In the genomic region with DNA sequence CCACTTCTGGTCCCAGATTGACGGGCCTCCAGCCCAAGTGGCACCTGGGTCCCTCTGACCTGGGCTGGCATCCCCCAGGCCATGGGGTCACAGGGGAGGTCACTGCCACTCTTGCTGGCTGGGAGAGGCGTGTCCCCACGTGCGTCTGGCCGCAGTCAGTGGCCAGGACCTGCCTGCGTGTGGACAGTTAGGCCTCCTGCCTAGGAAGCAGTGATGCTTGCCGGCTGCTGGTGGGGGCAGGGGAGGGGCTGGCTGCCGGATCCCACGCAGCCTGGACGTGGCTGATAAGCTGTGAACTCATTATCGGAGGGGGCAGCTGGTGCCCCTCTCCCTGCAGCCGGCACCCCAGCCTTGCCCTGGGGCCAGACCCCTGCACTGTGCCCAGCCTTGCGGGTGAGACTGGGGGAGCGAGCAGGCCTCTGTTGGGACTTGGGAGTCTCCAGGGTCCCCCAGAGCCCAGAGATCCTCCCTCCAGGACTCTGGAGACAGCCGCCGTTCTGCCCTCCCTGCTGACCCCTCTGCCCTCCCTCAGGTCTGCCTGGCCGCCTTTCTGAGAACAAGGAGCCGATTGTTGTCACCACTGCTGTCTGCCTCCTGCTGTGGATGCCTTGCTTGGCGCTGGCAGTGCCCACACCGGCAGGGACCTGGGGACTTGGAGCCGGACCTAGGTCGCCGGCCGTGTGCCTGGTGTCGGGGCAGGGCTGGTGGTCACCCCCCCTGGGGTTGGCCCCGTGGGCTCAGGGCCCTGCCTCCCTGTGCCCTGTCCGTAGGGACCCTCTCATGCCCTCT, we compare ENCODE assay signal across 1 cellular context.
TF ChIP-seq lines count a peak whose summit lies in the region.

No MANE protein-coding gene starts in this region.

TF ChIP-seq in HepG2, 621 proteins besides CTCF, POLR2A, EP300 and RAD21 (continued from another document and continues in another):
- TF ChIP-seq, protein P1, sequence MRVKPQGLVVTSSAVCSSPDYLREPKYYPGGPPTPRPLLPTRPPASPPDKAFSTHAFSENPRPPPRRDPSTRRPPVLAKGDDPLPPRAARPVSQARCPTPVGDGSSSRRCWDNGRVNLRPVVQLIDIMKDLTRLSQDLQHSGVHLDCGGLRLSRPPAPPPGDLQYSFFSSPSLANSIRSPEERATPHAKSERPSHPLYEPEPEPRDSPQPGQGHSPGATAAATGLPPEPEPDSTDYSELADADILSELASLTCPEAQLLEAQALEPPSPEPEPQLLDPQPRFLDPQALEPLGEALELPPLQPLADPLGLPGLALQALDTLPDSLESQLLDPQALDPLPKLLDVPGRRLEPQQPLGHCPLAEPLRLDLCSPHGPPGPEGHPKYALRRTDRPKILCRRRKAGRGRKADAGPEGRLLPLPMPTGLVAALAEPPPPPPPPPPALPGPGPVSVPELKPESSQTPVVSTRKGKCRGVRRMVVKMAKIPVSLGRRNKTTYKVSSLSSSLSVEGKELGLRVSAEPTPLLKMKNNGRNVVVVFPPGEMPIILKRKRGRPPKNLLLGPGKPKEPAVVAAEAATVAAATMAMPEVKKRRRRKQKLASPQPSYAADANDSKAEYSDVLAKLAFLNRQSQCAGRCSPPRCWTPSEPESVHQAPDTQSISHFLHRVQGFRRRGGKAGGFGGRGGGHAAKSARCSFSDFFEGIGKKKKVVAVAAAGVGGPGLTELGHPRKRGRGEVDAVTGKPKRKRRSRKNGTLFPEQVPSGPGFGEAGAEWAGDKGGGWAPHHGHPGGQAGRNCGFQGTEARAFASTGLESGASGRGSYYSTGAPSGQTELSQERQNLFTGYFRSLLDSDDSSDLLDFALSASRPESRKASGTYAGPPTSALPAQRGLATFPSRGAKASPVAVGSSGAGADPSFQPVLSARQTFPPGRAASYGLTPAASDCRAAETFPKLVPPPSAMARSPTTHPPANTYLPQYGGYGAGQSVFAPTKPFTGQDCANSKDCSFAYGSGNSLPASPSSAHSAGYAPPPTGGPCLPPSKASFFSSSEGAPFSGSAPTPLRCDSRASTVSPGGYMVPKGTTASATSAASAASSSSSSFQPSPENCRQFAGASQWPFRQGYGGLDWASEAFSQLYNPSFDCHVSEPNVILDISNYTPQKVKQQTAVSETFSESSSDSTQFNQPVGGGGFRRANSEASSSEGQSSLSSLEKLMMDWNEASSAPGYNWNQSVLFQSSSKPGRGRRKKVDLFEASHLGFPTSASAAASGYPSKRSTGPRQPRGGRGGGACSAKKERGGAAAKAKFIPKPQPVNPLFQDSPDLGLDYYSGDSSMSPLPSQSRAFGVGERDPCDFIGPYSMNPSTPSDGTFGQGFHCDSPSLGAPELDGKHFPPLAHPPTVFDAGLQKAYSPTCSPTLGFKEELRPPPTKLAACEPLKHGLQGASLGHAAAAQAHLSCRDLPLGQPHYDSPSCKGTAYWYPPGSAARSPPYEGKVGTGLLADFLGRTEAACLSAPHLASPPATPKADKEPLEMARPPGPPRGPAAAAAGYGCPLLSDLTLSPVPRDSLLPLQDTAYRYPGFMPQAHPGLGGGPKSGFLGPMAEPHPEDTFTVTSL (CRISPR knock-in tag; IDR thresholded peaks at IDR 0.05; ENCODE audit: borderline replicate concordance) = no peak
- TF ChIP-seq ZSCAN12 (CRISPR knock-in tag; IDR thresholded peaks at IDR 0.05) (no peak), TEAD3 (CRISPR knock-in tag; optimal IDR thresholded peaks at IDR 0.05; ENCODE audit: borderline replicate concordance) (no peak), ZNF556 (CRISPR knock-in tag; IDR thresholded peaks at IDR 0.05; ENCODE audit: borderline replicate concordance) (no peak), ZNF570 (CRISPR knock-in tag; IDR thresholded peaks at IDR 0.05; ENCODE audit: borderline replicate concordance) (no peak), ZNF432 (CRISPR knock-in tag; IDR thresholded peaks at IDR 0.05; ENCODE audit: borderline replicate concordance) (no peak), ZNF616 (CRISPR knock-in tag; IDR thresholded peaks at IDR 0.05; ENCODE audit: low read depth) (no peak), IRF2 (CRISPR knock-in tag; IDR thresholded peaks at IDR 0.05) (no peak), ZSCAN30 (CRISPR knock-in tag; IDR thresholded peaks at IDR 0.05) (no peak), SATB2 (CRISPR knock-in tag; IDR thresholded peaks at IDR 0.05) (no peak), RBFOX2 (IDR thresholded peaks at IDR 0.05; ENCODE audit: low read depth, low read length) (peak; percentile 33; the same call in 1 of the 2 replicates), PTBP1 (IDR thresholded peaks at IDR 0.05; ENCODE audit: low read depth, low read length, poor library complexity, severe bottlenecking) (no peak), ZNF75D (CRISPR knock-in tag; IDR thresholded peaks at IDR 0.05; ENCODE audit: borderline replicate concordance) (no peak), ZKSCAN8 (CRISPR knock-in tag; IDR thresholded peaks at IDR 0.05; ENCODE audit: borderline replicate concordance) (no peak), HMGA1 (CRISPR knock-in tag; conservative IDR thresholded peaks at IDR 0.05) (no peak), REL (CRISPR knock-in tag; conservative IDR thresholded peaks at IDR 0.05) (no peak), HDAC6 (IDR thresholded peaks at IDR 0.05; ENCODE audit: low read depth, low read length) (no peak), ZNF841 (CRISPR knock-in tag; IDR thresholded peaks at IDR 0.05; ENCODE audit: borderline replicate concordance) (no peak), PITX1 (CRISPR knock-in tag; IDR thresholded peaks at IDR 0.05) (no peak), ZNF224 (CRISPR knock-in tag; IDR thresholded peaks at IDR 0.05) (no peak), SALL1 (CRISPR knock-in tag; IDR thresholded peaks at IDR 0.05) (peak; percentile 6; the same call in 1 of the 2 replicates), POLR2G (IDR thresholded peaks at IDR 0.05; ENCODE audit: low read depth, low read length) (no peak), REPIN1 (CRISPR knock-in tag; IDR thresholded peaks at IDR 0.05; ENCODE audit: borderline replicate concordance, low read depth) (no peak), PRPF4 (IDR thresholded peaks at IDR 0.05; ENCODE audit: low read depth, low read length, poor library complexity, severe bottlenecking) (no peak)
- TF ChIP-seq, protein P2, sequence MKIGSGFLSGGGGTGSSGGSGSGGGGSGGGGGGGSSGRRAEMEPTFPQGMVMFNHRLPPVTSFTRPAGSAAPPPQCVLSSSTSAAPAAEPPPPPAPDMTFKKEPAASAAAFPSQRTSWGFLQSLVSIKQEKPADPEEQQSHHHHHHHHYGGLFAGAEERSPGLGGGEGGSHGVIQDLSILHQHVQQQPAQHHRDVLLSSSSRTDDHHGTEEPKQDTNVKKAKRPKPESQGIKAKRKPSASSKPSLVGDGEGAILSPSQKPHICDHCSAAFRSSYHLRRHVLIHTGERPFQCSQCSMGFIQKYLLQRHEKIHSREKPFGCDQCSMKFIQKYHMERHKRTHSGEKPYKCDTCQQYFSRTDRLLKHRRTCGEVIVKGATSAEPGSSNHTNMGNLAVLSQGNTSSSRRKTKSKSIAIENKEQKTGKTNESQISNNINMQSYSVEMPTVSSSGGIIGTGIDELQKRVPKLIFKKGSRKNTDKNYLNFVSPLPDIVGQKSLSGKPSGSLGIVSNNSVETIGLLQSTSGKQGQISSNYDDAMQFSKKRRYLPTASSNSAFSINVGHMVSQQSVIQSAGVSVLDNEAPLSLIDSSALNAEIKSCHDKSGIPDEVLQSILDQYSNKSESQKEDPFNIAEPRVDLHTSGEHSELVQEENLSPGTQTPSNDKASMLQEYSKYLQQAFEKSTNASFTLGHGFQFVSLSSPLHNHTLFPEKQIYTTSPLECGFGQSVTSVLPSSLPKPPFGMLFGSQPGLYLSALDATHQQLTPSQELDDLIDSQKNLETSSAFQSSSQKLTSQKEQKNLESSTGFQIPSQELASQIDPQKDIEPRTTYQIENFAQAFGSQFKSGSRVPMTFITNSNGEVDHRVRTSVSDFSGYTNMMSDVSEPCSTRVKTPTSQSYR (CRISPR knock-in tag; IDR thresholded peaks at IDR 0.05; ENCODE audit: borderline replicate concordance) = peak; percentile 50; the same call in 1 of the 2 replicates
- TF ChIP-seq, protein P3, sequence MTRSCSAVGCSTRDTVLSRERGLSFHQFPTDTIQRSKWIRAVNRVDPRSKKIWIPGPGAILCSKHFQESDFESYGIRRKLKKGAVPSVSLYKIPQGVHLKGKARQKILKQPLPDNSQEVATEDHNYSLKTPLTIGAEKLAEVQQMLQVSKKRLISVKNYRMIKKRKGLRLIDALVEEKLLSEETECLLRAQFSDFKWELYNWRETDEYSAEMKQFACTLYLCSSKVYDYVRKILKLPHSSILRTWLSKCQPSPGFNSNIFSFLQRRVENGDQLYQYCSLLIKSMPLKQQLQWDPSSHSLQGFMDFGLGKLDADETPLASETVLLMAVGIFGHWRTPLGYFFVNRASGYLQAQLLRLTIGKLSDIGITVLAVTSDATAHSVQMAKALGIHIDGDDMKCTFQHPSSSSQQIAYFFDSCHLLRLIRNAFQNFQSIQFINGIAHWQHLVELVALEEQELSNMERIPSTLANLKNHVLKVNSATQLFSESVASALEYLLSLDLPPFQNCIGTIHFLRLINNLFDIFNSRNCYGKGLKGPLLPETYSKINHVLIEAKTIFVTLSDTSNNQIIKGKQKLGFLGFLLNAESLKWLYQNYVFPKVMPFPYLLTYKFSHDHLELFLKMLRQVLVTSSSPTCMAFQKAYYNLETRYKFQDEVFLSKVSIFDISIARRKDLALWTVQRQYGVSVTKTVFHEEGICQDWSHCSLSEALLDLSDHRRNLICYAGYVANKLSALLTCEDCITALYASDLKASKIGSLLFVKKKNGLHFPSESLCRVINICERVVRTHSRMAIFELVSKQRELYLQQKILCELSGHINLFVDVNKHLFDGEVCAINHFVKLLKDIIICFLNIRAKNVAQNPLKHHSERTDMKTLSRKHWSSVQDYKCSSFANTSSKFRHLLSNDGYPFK (CRISPR knock-in tag; IDR thresholded peaks at IDR 0.05; ENCODE audit: borderline replicate concordance) = no peak
- TF ChIP-seq, protein P4, sequence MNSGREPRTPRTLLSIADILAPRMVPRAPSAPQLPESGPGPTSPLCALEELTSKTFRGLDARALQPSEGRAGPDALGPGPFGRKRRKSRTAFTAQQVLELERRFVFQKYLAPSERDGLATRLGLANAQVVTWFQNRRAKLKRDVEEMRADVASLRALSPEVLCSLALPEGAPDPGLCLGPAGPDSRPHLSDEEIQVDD (CRISPR knock-in tag; IDR thresholded peaks at IDR 0.05; ENCODE audit: borderline replicate concordance) = no peak
- TF ChIP-seq, protein P5, sequence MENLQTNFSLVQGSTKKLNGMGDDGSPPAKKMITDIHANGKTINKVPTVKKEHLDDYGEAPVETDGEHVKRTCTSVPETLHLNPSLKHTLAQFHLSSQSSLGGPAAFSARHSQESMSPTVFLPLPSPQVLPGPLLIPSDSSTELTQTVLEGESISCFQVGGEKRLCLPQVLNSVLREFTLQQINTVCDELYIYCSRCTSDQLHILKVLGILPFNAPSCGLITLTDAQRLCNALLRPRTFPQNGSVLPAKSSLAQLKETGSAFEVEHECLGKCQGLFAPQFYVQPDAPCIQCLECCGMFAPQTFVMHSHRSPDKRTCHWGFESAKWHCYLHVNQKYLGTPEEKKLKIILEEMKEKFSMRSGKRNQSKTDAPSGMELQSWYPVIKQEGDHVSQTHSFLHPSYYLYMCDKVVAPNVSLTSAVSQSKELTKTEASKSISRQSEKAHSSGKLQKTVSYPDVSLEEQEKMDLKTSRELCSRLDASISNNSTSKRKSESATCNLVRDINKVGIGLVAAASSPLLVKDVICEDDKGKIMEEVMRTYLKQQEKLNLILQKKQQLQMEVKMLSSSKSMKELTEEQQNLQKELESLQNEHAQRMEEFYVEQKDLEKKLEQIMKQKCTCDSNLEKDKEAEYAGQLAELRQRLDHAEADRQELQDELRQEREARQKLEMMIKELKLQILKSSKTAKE (CRISPR knock-in tag; IDR thresholded peaks at IDR 0.05; ENCODE audit: borderline replicate concordance) = no peak
- TF ChIP-seq, protein P6, sequence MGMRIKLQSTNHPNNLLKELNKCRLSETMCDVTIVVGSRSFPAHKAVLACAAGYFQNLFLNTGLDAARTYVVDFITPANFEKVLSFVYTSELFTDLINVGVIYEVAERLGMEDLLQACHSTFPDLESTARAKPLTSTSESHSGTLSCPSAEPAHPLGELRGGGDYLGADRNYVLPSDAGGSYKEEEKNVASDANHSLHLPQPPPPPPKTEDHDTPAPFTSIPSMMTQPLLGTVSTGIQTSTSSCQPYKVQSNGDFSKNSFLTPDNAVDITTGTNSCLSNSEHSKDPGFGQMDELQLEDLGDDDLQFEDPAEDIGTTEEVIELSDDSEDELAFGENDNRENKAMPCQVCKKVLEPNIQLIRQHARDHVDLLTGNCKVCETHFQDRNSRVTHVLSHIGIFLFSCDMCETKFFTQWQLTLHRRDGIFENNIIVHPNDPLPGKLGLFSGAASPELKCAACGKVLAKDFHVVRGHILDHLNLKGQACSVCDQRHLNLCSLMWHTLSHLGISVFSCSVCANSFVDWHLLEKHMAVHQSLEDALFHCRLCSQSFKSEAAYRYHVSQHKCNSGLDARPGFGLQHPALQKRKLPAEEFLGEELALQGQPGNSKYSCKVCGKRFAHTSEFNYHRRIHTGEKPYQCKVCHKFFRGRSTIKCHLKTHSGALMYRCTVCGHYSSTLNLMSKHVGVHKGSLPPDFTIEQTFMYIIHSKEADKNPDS (CRISPR knock-in tag; IDR thresholded peaks at IDR 0.05) = no peak
- TF ChIP-seq, protein P7, sequence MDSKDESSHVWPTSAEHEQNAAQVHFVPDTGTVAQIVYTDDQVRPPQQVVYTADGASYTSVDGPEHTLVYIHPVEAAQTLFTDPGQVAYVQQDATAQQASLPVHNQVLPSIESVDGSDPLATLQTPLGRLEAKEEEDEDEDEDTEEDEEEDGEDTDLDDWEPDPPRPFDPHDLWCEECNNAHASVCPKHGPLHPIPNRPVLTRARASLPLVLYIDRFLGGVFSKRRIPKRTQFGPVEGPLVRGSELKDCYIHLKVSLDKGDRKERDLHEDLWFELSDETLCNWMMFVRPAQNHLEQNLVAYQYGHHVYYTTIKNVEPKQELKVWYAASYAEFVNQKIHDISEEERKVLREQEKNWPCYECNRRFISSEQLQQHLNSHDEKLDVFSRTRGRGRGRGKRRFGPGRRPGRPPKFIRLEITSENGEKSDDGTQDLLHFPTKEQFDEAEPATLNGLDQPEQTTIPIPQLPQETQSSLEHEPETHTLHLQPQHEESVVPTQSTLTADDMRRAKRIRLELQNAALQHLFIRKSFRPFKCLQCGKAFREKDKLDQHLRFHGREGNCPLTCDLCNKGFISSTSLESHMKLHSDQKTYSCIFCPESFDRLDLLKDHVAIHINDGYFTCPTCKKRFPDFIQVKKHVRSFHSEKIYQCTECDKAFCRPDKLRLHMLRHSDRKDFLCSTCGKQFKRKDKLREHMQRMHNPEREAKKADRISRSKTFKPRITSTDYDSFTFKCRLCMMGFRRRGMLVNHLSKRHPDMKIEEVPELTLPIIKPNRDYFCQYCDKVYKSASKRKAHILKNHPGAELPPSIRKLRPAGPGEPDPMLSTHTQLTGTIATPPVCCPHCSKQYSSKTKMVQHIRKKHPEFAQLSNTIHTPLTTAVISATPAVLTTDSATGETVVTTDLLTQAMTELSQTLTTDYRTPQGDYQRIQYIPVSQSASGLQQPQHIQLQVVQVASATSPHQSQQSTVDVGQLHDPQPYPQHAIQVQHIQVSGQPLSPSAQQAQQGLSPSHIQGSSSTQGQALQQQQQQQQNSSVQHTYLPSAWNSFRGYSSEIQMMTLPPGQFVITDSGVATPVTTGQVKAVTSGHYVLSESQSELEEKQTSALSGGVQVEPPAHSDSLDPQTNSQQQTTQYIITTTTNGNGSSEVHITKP (CRISPR knock-in tag; IDR thresholded peaks at IDR 0.05; ENCODE audit: low read depth) = no peak
